Comparison of ENCODE assay signal across 39 cellular contexts in genomic region chr5:110512266-110512665, GRCh38.
"Had no signal": no experiment of that assay in that cellular context is flagged by ENCODE, and none has a peak within 500 bp of the region (broad histone marks: within the 10 kb centered on the region; RNA-seq: fewer than 3 reads in every experiment).

No MANE protein-coding gene starts in this region.

- H3K4me1 ChIP-seq: adrenal gland, ascending aorta, body of pancreas, breast epithelium had no signal

- H3K9me3 ChIP-seq: adrenal gland, ascending aorta, body of pancreas, breast epithelium had no signal

- H3K36me3 ChIP-seq: adrenal gland, ascending aorta, brain microvascular endothelial cell, breast epithelium, cardiac muscle cell had no signal

- H3K36me3 Mint-ChIP-seq: activated naive CD4-positive, alpha-beta T cell treated with anti-CD3 and anti-CD28 coated beads, Interleukin-2, amount 10 ng/mL, durations not matched to agents 7 days and 5 days; activated naive CD4-positive, alpha-beta T cell treated with anti-CD3 and anti-CD28 coated beads, Interleukin-2, amount 50 U/mL, for 24 hours; activated naive CD4-positive, alpha-beta T cell treated with anti-CD3 and anti-CD28 coated beads, Interleukin-2, amount 50 U/mL, for 72 hours; activated naive CD8-positive, alpha-beta T cell treated with anti-CD3 and anti-CD28 coated beads for 36 hours; activated naive CD8-positive, alpha-beta T cell treated with anti-CD3 and anti-CD28 coated beads, Interleukin-2, amount 10 ng/mL, durations not matched to agents 7 days and 5 days; brain had no signal

- H3K27ac Mint-ChIP-seq: activated naive CD4-positive, alpha-beta T cell treated with anti-CD3 and anti-CD28 coated beads for 36 hours; activated naive CD4-positive, alpha-beta T cell treated with anti-CD3 and anti-CD28 coated beads, Interleukin-2, amount 10 ng/mL, durations not matched to agents 7 days and 5 days; activated naive CD4-positive, alpha-beta T cell treated with anti-CD3 and anti-CD28 coated beads, Interleukin-2, amount 50 U/mL, for 24 hours; activated naive CD4-positive, alpha-beta T cell treated with anti-CD3 and anti-CD28 coated beads, Interleukin-2, amount 50 U/mL, for 72 hours; activated naive CD8-positive, alpha-beta T cell; activated naive CD8-positive, alpha-beta T cell treated with anti-CD3 and anti-CD28 coated beads for 36 hours; activated naive CD8-positive, alpha-beta T cell treated with anti-CD3 and anti-CD28 coated beads, Interleukin-2, amount 10 ng/mL, durations not matched to agents 7 days and 5 days; activated naive CD8-positive, alpha-beta T cell treated with anti-CD3 and anti-CD28 coated beads, Interleukin-2, amount 50 U/mL, for 24 hours; activated T-cell treated with anti-CD3 and anti-CD28 coated beads, Interleukin-2, amount 50 U/mL, for 24 hours; activated T-helper 1 cell treated with anti-CD3 and anti-CD28 coated beads, Interleukin-12 subunit alpha, Interleukin-12 subunit beta, Interleukin-2, Interleukin-4 antibody, amounts not matched to agents 30 ng/mL and 10 ng/mL and 1 ng/mL, durations not matched to agents 14 hours and 24 hours and 36 hours; activated T-helper 17 cell treated with anti-CD3 and anti-CD28 coated beads, Interleukin-2, amount 50 U/mL, for 72 hours; activated T-helper 2 cell treated with anti-CD3 and anti-CD28 coated beads, Interferon-gamma antibody, Interleukin-2, Interleukin-4, amounts not matched to agents 10 μg/mL and 5 μg/mL and 100 μg/mL, durations not matched to agents 14 hours and 24 hours and 36 hours; brain had no signal

- H3K4me3 ChIP-seq: adrenal gland, ascending aorta, body of pancreas, breast epithelium, cardiac muscle cell had no signal

- H3K4me1 Mint-ChIP-seq: activated naive CD4-positive, alpha-beta T cell treated with anti-CD3 and anti-CD28 coated beads, Interleukin-2, amount 10 ng/mL, durations not matched to agents 7 days and 5 days; activated naive CD4-positive, alpha-beta T cell treated with anti-CD3 and anti-CD28 coated beads, Interleukin-2, amount 50 U/mL, for 24 hours; activated naive CD8-positive, alpha-beta T cell treated with anti-CD3 and anti-CD28 coated beads, Interleukin-2, amount 10 ng/mL, durations not matched to agents 7 days and 5 days; activated naive CD8-positive, alpha-beta T cell treated with anti-CD3 and anti-CD28 coated beads, Interleukin-2, amount 50 U/mL, for 24 hours; activated T-helper 17 cell treated with anti-CD3 and anti-CD28 coated beads, Interleukin-2, amount 50 U/mL, for 72 hours; brain; central memory CD8-positive, alpha-beta T cell had no signal

- FAIRE-seq: bronchial epithelial cell had no signal

- ATAC-seq: activated naive CD8-positive, alpha-beta T cell treated with anti-CD3 and anti-CD28 coated beads, Interleukin-2, amount 50 U/mL, for 24 hours; activated T-cell treated with anti-CD3 and anti-CD28 coated beads, Interleukin-2, amount 50 U/mL, for 4 hours; activated T-helper 17 cell treated with anti-CD3 and anti-CD28 coated beads, Interleukin-2, amount 50 U/mL, for 72 hours; body of pancreas had no signal

- DNase-seq: activated effector memory CD4-positive, alpha-beta T cell treated with anti-CD3 and anti-CD28 coated beads, Interleukin-2, amount 50 U/mL, for 16 hours; activated effector memory CD4-positive, alpha-beta T cell treated with Interleukin-2 at 50 U/mL for 16 hours; activated gamma-delta T cell; activated gamma-delta T cell treated with Interleukin-2 at 50 U/mL for 16 hours; activated naive CD4-positive, alpha-beta T cell; activated naive CD4-positive, alpha-beta T cell treated with anti-CD3 and anti-CD28 coated beads for 36 hours; activated naive CD4-positive, alpha-beta T cell treated with anti-CD3 and anti-CD28 coated beads, Interleukin-2, amount 10 ng/mL, durations not matched to agents 7 days and 5 days; activated naive CD4-positive, alpha-beta T cell treated with anti-CD3 and anti-CD28 coated beads, Interleukin-2, amount 50 U/mL, for 16 hours; activated naive CD4-positive, alpha-beta T cell treated with Interleukin-2 at 50 U/mL for 16 hours; activated naive CD8-positive, alpha-beta T cell treated with anti-CD3 and anti-CD28 coated beads for 36 hours; activated naive CD8-positive, alpha-beta T cell treated with anti-CD3 and anti-CD28 coated beads, Interleukin-2, amount 10 ng/mL, durations not matched to agents 7 days and 5 days; activated naive CD8-positive, alpha-beta T cell treated with anti-CD3 and anti-CD28 coated beads, Interleukin-2, amount 50 U/mL, for 24 hours; activated T-cell treated with anti-CD3 and anti-CD28 coated beads for 4 hours; activated T-cell treated with anti-CD3 and anti-CD28 coated beads, Interleukin-2, amount 50 U/mL, for 1 hour; activated T-cell treated with anti-CD3 and anti-CD28 coated beads, Interleukin-2, amount 50 U/mL, for 24 hours; activated T-cell treated with anti-CD3 and anti-CD28 coated beads, Interleukin-2, amount 50 U/mL, for 4 hours; activated T-cell treated with anti-CD3 and anti-CD28 coated beads, Interleukin-2, amount 50 U/mL, for 48 hours; adrenal gland; amniotic stem cell; amygdala; anterior cingulate cortex; aorta; body of pancreas; brain microvascular endothelial cell; caudate nucleus; central memory CD4-positive, alpha-beta T cell; cerebellar nuclear complex had no signal

- H3K27me3 ChIP-seq: adrenal gland, ascending aorta, body of pancreas, brain microvascular endothelial cell, breast epithelium, cardiac muscle cell had no signal

- H3K27ac ChIP-seq: adrenal gland, ascending aorta, body of pancreas, brain microvascular endothelial cell, breast epithelium, cardiac muscle cell had no signal

- H3K4me3 Mint-ChIP-seq: activated naive CD4-positive, alpha-beta T cell treated with anti-CD3 and anti-CD28 coated beads for 36 hours; activated naive CD4-positive, alpha-beta T cell treated with anti-CD3 and anti-CD28 coated beads, Interleukin-2, amount 10 ng/mL, durations not matched to agents 7 days and 5 days; activated naive CD4-positive, alpha-beta T cell treated with anti-CD3 and anti-CD28 coated beads, Interleukin-2, amount 50 U/mL, for 24 hours; activated naive CD8-positive, alpha-beta T cell; activated naive CD8-positive, alpha-beta T cell treated with anti-CD3 and anti-CD28 coated beads for 36 hours; activated naive CD8-positive, alpha-beta T cell treated with anti-CD3 and anti-CD28 coated beads, Interleukin-2, amount 10 ng/mL, durations not matched to agents 7 days and 5 days; activated naive CD8-positive, alpha-beta T cell treated with anti-CD3 and anti-CD28 coated beads, Interleukin-2, amount 50 U/mL, for 24 hours; activated T-cell treated with anti-CD3 and anti-CD28 coated beads, Interleukin-2, amount 50 U/mL, for 24 hours; activated T-cell treated with anti-CD3 and anti-CD28 coated beads, Interleukin-2, amount 50 U/mL, for 4 hours; activated T-helper 1 cell treated with anti-CD3 and anti-CD28 coated beads, Interleukin-12 subunit alpha, Interleukin-12 subunit beta, Interleukin-2, Interleukin-4 antibody, amounts not matched to agents 30 ng/mL and 10 ng/mL and 1 ng/mL, durations not matched to agents 14 hours and 24 hours and 36 hours; activated T-helper 17 cell treated with anti-CD3 and anti-CD28 coated beads, Interleukin-2, amount 50 U/mL, for 72 hours; brain; central memory CD8-positive, alpha-beta T cell had no signal

- H3K27me3 Mint-ChIP-seq: activated naive CD4-positive, alpha-beta T cell treated with anti-CD3 and anti-CD28 coated beads, Interleukin-2, amount 10 ng/mL, durations not matched to agents 7 days and 5 days; activated naive CD8-positive, alpha-beta T cell; activated naive CD8-positive, alpha-beta T cell treated with anti-CD3 and anti-CD28 coated beads, Interleukin-2, amount 10 ng/mL, durations not matched to agents 7 days and 5 days; activated naive CD8-positive, alpha-beta T cell treated with anti-CD3 and anti-CD28 coated beads, Interleukin-2, amount 50 U/mL, for 24 hours; activated T-cell treated with anti-CD3 and anti-CD28 coated beads, Interleukin-2, amount 50 U/mL, for 24 hours; activated T-helper 17 cell treated with anti-CD3 and anti-CD28 coated beads, Interleukin-2, amount 50 U/mL, for 72 hours had no signal

- H3K9me3 Mint-ChIP-seq: activated naive CD4-positive, alpha-beta T cell treated with anti-CD3 and anti-CD28 coated beads for 36 hours; activated naive CD4-positive, alpha-beta T cell treated with anti-CD3 and anti-CD28 coated beads, Interleukin-2, amount 10 ng/mL, durations not matched to agents 7 days and 5 days; activated naive CD4-positive, alpha-beta T cell treated with anti-CD3 and anti-CD28 coated beads, Interleukin-2, amount 50 U/mL, for 24 hours; activated naive CD8-positive, alpha-beta T cell treated with anti-CD3 and anti-CD28 coated beads for 36 hours; activated naive CD8-positive, alpha-beta T cell treated with anti-CD3 and anti-CD28 coated beads, Interleukin-2, amount 10 ng/mL, durations not matched to agents 7 days and 5 days; activated naive CD8-positive, alpha-beta T cell treated with anti-CD3 and anti-CD28 coated beads, Interleukin-2, amount 50 U/mL, for 24 hours; activated T-cell treated with anti-CD3 and anti-CD28 coated beads, Interleukin-2, amount 50 U/mL, for 24 hours; activated T-cell treated with anti-CD3 and anti-CD28 coated beads, Interleukin-2, amount 50 U/mL, for 4 hours; activated T-helper 1 cell treated with anti-CD3 and anti-CD28 coated beads, Interleukin-12 subunit alpha, Interleukin-12 subunit beta, Interleukin-2, Interleukin-4 antibody, amounts not matched to agents 30 ng/mL and 10 ng/mL and 1 ng/mL, durations not matched to agents 14 hours and 24 hours and 36 hours; activated T-helper 17 cell treated with anti-CD3 and anti-CD28 coated beads, Interleukin-2, amount 50 U/mL, for 72 hours; activated T-helper 2 cell treated with anti-CD3 and anti-CD28 coated beads, Interferon-gamma antibody, Interleukin-2, Interleukin-4, amounts not matched to agents 10 μg/mL and 5 μg/mL and 100 μg/mL, durations not matched to agents 14 hours and 24 hours and 36 hours; brain; central memory CD8-positive, alpha-beta T cell had no signal
